ENCODE assay signal across 12 cellular contexts in genomic region chr11:94147433-94147845, GRCh38. TPM values are rescaled to one million over a fixed set of nuclear protein-coding genes. Genes with fewer than 3 reads are reported as not detected.
DNase-seq lines count a peak whose midpoint lies in the region; ATAC-seq and TF ChIP-seq lines count a peak whose summit lies in the region.
"Had no signal": no experiment of that assay in that cellular context is flagged by ENCODE, and none has a peak within 500 bp of the region (broad histone marks: within the 10 kb centered on the region; RNA-seq: fewer than 3 reads in every experiment).

No MANE protein-coding gene starts in this region.

- H3K27me3 ChIP-seq in Loucy (ENCODE audit: insufficient read depth, low read length, poor library complexity, severe bottlenecking), result no peaks in the 10 kb centered on the region
- H3K27me3 ChIP-seq: gastrocnemius medialis had no signal

- DNase-seq in activated naive CD4-positive, alpha-beta T cell treated with Interleukin-2 at 50 U/mL for 16 hours, result no peak
- DNase-seq in activated T-cell treated with anti-CD3 and anti-CD28 coated beads, Interleukin-2, amount 50 U/mL, for 72 hours, result peak in 1 of 2 donors; percentile 26
- DNase-seq in stimulated activated naive CD8-positive, alpha-beta T cell treated with anti-CD3 and anti-CD28 coated beads, Interleukin-15, Interleukin-2, amounts not matched to agents 100 U/mL and 50 U/mL, for 24 hours, result peak; percentile 50
- DNase-seq in erythroblast (lab: John Stamatoyannopoulos, UW), result no peak
- DNase-seq: gastrocnemius medialis, islet precursor cell, Karpas-422, psoas muscle had no signal

- H3K4me3 ChIP-seq in Loucy (ENCODE audit: low read length, poor library complexity, severe bottlenecking), result no peak overlapping the region
- H3K4me3 ChIP-seq: gastrocnemius medialis, psoas muscle had no signal

- H3K9me3 ChIP-seq in Loucy (ENCODE audit: insufficient read depth, low read depth, low read length), result no peaks in the 10 kb centered on the region
- H3K9me3 ChIP-seq: gastrocnemius medialis, psoas muscle had no signal

- peaks cover 97% of the 10 kb centered on the region for H3K4me1 Mint-ChIP-seq in activated naive CD4-positive, alpha-beta T cell treated with anti-CD3 and anti-CD28 coated beads, Interleukin-2, amount 50 U/mL, for 24 hours
- peaks cover 92% of the 10 kb centered on the region for H3K4me1 Mint-ChIP-seq in activated T-cell treated with anti-CD3 and anti-CD28 coated beads, Interleukin-2, amount 50 U/mL, for 72 hours (ENCODE audit: low read depth)

- H3K4me3 Mint-ChIP-seq in activated naive CD4-positive, alpha-beta T cell treated with anti-CD3 and anti-CD28 coated beads, Interleukin-2, amount 50 U/mL, for 24 hours, result peak overlapping the region; percentile 53
- peak overlapping the region; percentile 67 for H3K4me3 Mint-ChIP-seq in activated T-cell treated with anti-CD3 and anti-CD28 coated beads, Interleukin-2, amount 50 U/mL, for 72 hours

- peaks cover 26% of the 10 kb centered on the region for H3K4me1 ChIP-seq in Loucy (ENCODE audit: insufficient read depth, low read length, poor library complexity, severe bottlenecking)

- TF ChIP-seq POLR2A in erythroblast (IDR thresholded peaks at IDR 0.05; ENCODE audit: low read length), result no peak

- no peak overlapping the region for H3K9ac ChIP-seq in Loucy (ENCODE audit: low read depth, low read length, poor library complexity, severe bottlenecking)

- no peaks in the 10 kb centered on the region for H3F3A ChIP-seq in Loucy (ENCODE audit: low read depth)

- no peaks in the 10 kb centered on the region for H3K36me3 ChIP-seq in Loucy (ENCODE audit: insufficient read depth, low read length)
- H3K36me3 ChIP-seq: gastrocnemius medialis had no signal

- peak; percentile 75 to 77 for ATAC-seq in activated T-cell treated with anti-CD3 and anti-CD28 coated beads, Interleukin-2, amount 50 U/mL, for 72 hours (replicated peaks in 1 of 2)
- ATAC-seq in stimulated activated naive CD8-positive, alpha-beta T cell treated with anti-CD3 and anti-CD28 coated beads, Interleukin-15, Interleukin-2, amounts not matched to agents 100 U/mL and 50 U/mL, for 24 hours, result peak; percentile 83
- ATAC-seq in HG03571 (IDR thresholded peaks at IDR 0.05; ENCODE audit: unreplicated experiment) (no peak), HG02973 (IDR thresholded peaks at IDR 0.05; ENCODE audit: unreplicated experiment) (no peak)
- ATAC-seq: gastrocnemius medialis, psoas muscle had no signal

- peak overlapping the region; percentile 6 for H3K27ac Mint-ChIP-seq in activated naive CD4-positive, alpha-beta T cell treated with anti-CD3 and anti-CD28 coated beads, Interleukin-2, amount 50 U/mL, for 24 hours
- peak overlapping the region; percentile 39 for H3K27ac Mint-ChIP-seq in activated T-cell treated with anti-CD3 and anti-CD28 coated beads, Interleukin-2, amount 50 U/mL, for 72 hours

- H3K36me3 Mint-ChIP-seq in activated naive CD4-positive, alpha-beta T cell treated with anti-CD3 and anti-CD28 coated beads, Interleukin-2, amount 50 U/mL, for 24 hours, result peaks cover 6% of the 10 kb centered on the region
- no peaks in the 10 kb centered on the region for H3K36me3 Mint-ChIP-seq in activated T-cell treated with anti-CD3 and anti-CD28 coated beads, Interleukin-2, amount 50 U/mL, for 72 hours (ENCODE audit: insufficient read depth in 2 of 2)

- peaks cover 51% of the 10 kb centered on the region for H4K20me1 ChIP-seq in Loucy (ENCODE audit: insufficient read depth, low read length, poor library complexity, severe bottlenecking)

- peaks cover 97% of the 10 kb centered on the region for H3K79me2 ChIP-seq in Loucy (ENCODE audit: insufficient read depth, low read length)

- H3K4me2 ChIP-seq in Loucy (ENCODE audit: low read depth, low read length, poor library complexity, severe bottlenecking), result peak overlapping the region; percentile 13

- H3K9me3 Mint-ChIP-seq in activated naive CD4-positive, alpha-beta T cell treated with anti-CD3 and anti-CD28 coated beads, Interleukin-2, amount 50 U/mL, for 24 hours, result no peaks in the 10 kb centered on the region
- H3K9me3 Mint-ChIP-seq in activated T-cell treated with anti-CD3 and anti-CD28 coated beads, Interleukin-2, amount 50 U/mL, for 72 hours, result no peaks in the 10 kb centered on the region

- TF ChIP-seq CTCF in Loucy (conservative IDR thresholded peaks at IDR 0.05; ENCODE audit: low read length), result no peak

- H2AFZ ChIP-seq in Loucy (ENCODE audit: low read length), result no peak overlapping the region

- H3K27me3 Mint-ChIP-seq in activated naive CD4-positive, alpha-beta T cell treated with anti-CD3 and anti-CD28 coated beads, Interleukin-2, amount 50 U/mL, for 24 hours, result no peaks in the 10 kb centered on the region
- H3K27me3 Mint-ChIP-seq in activated T-cell treated with anti-CD3 and anti-CD28 coated beads, Interleukin-2, amount 50 U/mL, for 72 hours (ENCODE audit: low read depth), result no peaks in the 10 kb centered on the region

- no peaks in the 10 kb centered on the region for H3K9me2 ChIP-seq in Loucy (replicated peaks; ENCODE audit: low read depth, low read length)

RNA-seq across cellular contexts. Expression of gene PANX1, which starts 18.8 kb away (rescaled TPM):
- 10 to 100 TPM; 10.3 to 13.5 TPM for total RNA-seq in activated T-cell treated with anti-CD3 and anti-CD28 coated beads, Interleukin-2, amount 50 U/mL, for 72 hours

Comparison
In these comparisons a context has a peak if more than half of its experiments do, and no peak if none do; other contexts are left out.
1. ATAC-seq: peak in activated T-cell treated with anti-CD3 and anti-CD28 coated beads, Interleukin-2, amount 50 U/mL, for 72 hours (2 of 2) and stimulated activated naive CD8-positive, alpha-beta T cell treated with anti-CD3 and anti-CD28 coated beads, Interleukin-15, Interleukin-2, amounts not matched to agents 100 U/mL and 50 U/mL, for 24 hours (single experiment); none in HG03571 (single experiment) and HG02973 (single experiment).